In the genomic region with DNA sequence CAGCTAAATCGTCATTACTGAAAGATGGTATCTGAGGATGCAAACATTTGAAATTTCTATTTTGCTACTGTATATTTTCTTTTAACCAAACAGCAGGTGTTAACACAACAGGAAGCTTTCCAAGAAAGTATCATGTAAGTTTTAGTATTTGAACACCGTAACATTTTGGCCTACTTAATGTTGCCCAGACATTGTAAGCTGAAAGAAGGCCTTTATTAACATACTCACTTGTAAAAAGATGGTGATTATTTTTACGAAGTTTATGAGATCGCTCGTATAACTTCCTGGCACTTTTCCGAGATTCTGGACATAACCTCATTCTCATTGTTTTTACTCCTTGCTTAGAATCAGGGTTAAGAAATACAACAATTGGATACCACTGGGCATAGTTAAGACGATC, we compare ENCODE assay signal across 28 cellular contexts.
"Had no signal": no experiment of that assay in that cellular context is flagged by ENCODE, and none has a peak within 500 bp of the region (broad histone marks: within the 10 kb centered on the region; RNA-seq: fewer than 3 reads in every experiment).

No MANE protein-coding gene starts in this region.

- H3K4me3 Mint-ChIP-seq: natural killer cell; nephron; neural progenitor cell; stimulated activated effector memory CD8-positive, alpha-beta T cell treated with anti-CD3 and anti-CD28 coated beads, Interleukin-12 subunit alpha, Interleukin-12 subunit beta, amount 100 ng/mL, for 72 hours; stimulated activated naive B cell treated with anti-CD40 and anti-IgM and Interleukin-4, amounts not matched to agents 10 μg/mL and 1 μg/mL and 100 μg/mL, for 72 hours; stimulated activated naive CD8-positive, alpha-beta T cell treated with anti-CD3 and anti-CD28 coated beads, Interleukin-15, Interleukin-2, amounts not matched to agents 100 ng/mL and 50 ng/mL, for 24 hours; type B pancreatic cell had no signal

- H3K79me2 ChIP-seq: parathyroid adenoma had no signal

- H3K27ac Mint-ChIP-seq: natural killer cell; neural progenitor cell; stimulated activated effector memory CD8-positive, alpha-beta T cell treated with anti-CD3 and anti-CD28 coated beads, Interleukin-12 subunit alpha, Interleukin-12 subunit beta, amount 100 ng/mL, for 72 hours; stimulated activated naive B cell treated with anti-CD40 and anti-IgM and Interleukin-4, amounts not matched to agents 10 μg/mL and 1 μg/mL and 100 μg/mL, for 72 hours; stimulated activated naive CD8-positive, alpha-beta T cell treated with anti-CD3 and anti-CD28 coated beads, Interleukin-15, Interleukin-2, amounts not matched to agents 100 ng/mL and 50 ng/mL, for 24 hours; type B pancreatic cell had no signal

- H3K9ac ChIP-seq: neural progenitor cell, parathyroid adenoma had no signal

- H3K4me3 ChIP-seq: neural progenitor cell, ovary, psoas muscle, right lobe of liver, sigmoid colon, stomach, thoracic aorta, thyroid gland, tibial nerve, upper lobe of right lung, uterus had no signal

- H3K4me1 ChIP-seq: neural progenitor cell, parathyroid adenoma, psoas muscle, stomach, thyroid gland, tibial nerve, upper lobe of right lung, uterus had no signal

- H3K27ac ChIP-seq: neural progenitor cell, ovary, parathyroid adenoma, psoas muscle, right lobe of liver, stomach, thoracic aorta, thyroid gland, tibial nerve, upper lobe of right lung, uterus had no signal

- H2AFZ ChIP-seq: neural progenitor cell, parathyroid adenoma had no signal

- H3K27me3 ChIP-seq: neural progenitor cell, ovary, right lobe of liver, sigmoid colon, stomach, thyroid gland, tibial nerve, upper lobe of right lung, uterus had no signal

- H3K27me3 Mint-ChIP-seq: progenitor cell of endocrine pancreas, type B pancreatic cell had no signal

- H3K4me1 Mint-ChIP-seq: natural killer cell; nephron; neural progenitor cell; stimulated activated effector memory CD8-positive, alpha-beta T cell treated with anti-CD3 and anti-CD28 coated beads, Interleukin-12 subunit alpha, Interleukin-12 subunit beta, amount 100 ng/mL, for 72 hours; stimulated activated naive B cell treated with anti-CD40 and anti-IgM and Interleukin-4, amounts not matched to agents 10 μg/mL and 1 μg/mL and 100 μg/mL, for 72 hours had no signal

- DNase-seq: natural killer cell; occipital lobe; ovary; posterior cingulate gyrus; psoas muscle; right cardiac atrium; right lobe of liver; sigmoid colon; small intestine; stimulated activated CD4-positive, alpha-beta T cell treated with anti-CD3 and anti-CD28 coated beads, Interleukin-15, amount 100 ng/mL, for 24 hours; stimulated activated CD4-positive, alpha-beta T cell treated with anti-CD3 and anti-CD28 coated beads, Interleukin-2, amount 100 ng/mL, for 24 hours; stimulated activated CD4-positive, alpha-beta T cell treated with anti-CD3 and anti-CD28 coated beads, Interleukin-2, amount 100 ng/mL, for 48 hours; stimulated activated CD4-positive, alpha-beta T cell treated with anti-CD3 and anti-CD28 coated beads, Interleukin-4, amount 100 ng/mL, for 24 hours; stimulated activated naive B cell treated with anti-CD40 and anti-IgM and Interleukin-4, amounts not matched to agents 10 μg/mL and 1 μg/mL and 100 μg/mL, for 72 hours; stimulated activated naive CD4-positive, alpha-beta T cell treated with Interleukin-2 at 50 U/mL for 16 hours; stomach; thyroid gland; upper lobe of right lung; uterus had no signal

- FAIRE-seq: small intestine had no signal

- H3K36me3 ChIP-seq: uterus had no signal

- H3K9me3 ChIP-seq: psoas muscle, thoracic aorta, thyroid gland, upper lobe of right lung had no signal

- H3K36me3 Mint-ChIP-seq: natural killer cell; stimulated activated effector memory CD8-positive, alpha-beta T cell treated with anti-CD3 and anti-CD28 coated beads, Interleukin-12 subunit alpha, Interleukin-12 subunit beta, amount 100 ng/mL, for 72 hours; stimulated activated naive B cell treated with anti-CD40 and anti-IgM and Interleukin-4, amounts not matched to agents 10 μg/mL and 1 μg/mL and 100 μg/mL, for 72 hours had no signal

- H3K4me2 ChIP-seq: neural progenitor cell had no signal
